In genomic region chr5:86979801-86980510, GRCh38 we compare ENCODE assay signal across 8 cellular contexts.
A peak's percentile ranks its signal among the peaks of the same experiment; 100 is the strongest.
DNase-seq lines count a peak whose midpoint lies in the region; ATAC-seq and TF ChIP-seq lines count a peak whose summit lies in the region.

No MANE protein-coding gene starts in this region.

- no peaks in the 10 kb centered on the region for H3K36me3 Mint-ChIP-seq in naive thymus-derived CD8-positive, alpha-beta T cell

- ATAC-seq in HG03469 (IDR thresholded peaks at IDR 0.05; ENCODE audit: unreplicated experiment): peak; percentile 66
- no peak for ATAC-seq in GM21423 (IDR thresholded peaks at IDR 0.05; ENCODE audit: unreplicated experiment)
- ATAC-seq in naive thymus-derived CD8-positive, alpha-beta T cell: no peak
- no peak for ATAC-seq in HG03460 (IDR thresholded peaks at IDR 0.05; ENCODE audit: unreplicated experiment)

- no peaks in the 10 kb centered on the region for H3K9me3 Mint-ChIP-seq in naive thymus-derived CD8-positive, alpha-beta T cell

- TF ChIP-seq CTCF in astrocyte of the cerebellum (IDR thresholded peaks at IDR 0.05; ENCODE audit: low read depth, low read length, missing control alignments): no peak

- in situ Hi-C loops in astrocyte of the cerebellum (cut with HindIII; ENCODE audit: low sequenced_read_pairs): no loop called here

- DNase-seq in Daoy (ENCODE audit: low read depth): peak; percentile 76
- peak; percentile 3 for DNase-seq in astrocyte of the cerebellum (ENCODE audit: low read depth)
- DNase-seq in medulla oblongata (ENCODE audit: extremely low spot score): peak; percentile 60
- no peak for DNase-seq in naive thymus-derived CD8-positive, alpha-beta T cell
- no peak for DNase-seq in NCI-H2029 treated with DMSO at 0.1 percent for 48 hours (lab: John Stamatoyannopoulos, UW)

- H3K27me3 Mint-ChIP-seq in naive thymus-derived CD8-positive, alpha-beta T cell: peaks cover 2 to 16% (median 13%) of the 10 kb centered on the region in 5 donors

- POLR2A ChIA-PET in naive thymus-derived CD8-positive, alpha-beta T cell (lab: Charles Lee): no interaction called here

- H3K4me1 Mint-ChIP-seq in naive thymus-derived CD8-positive, alpha-beta T cell: no peaks in the 10 kb centered on the region

- H3K27ac Mint-ChIP-seq in naive thymus-derived CD8-positive, alpha-beta T cell: no peak overlapping the region

- no peak overlapping the region for H3K4me3 ChIP-seq in astrocyte of the cerebellum (ENCODE audit: low read depth, low read length)

- H3K4me3 Mint-ChIP-seq in naive thymus-derived CD8-positive, alpha-beta T cell: no peak overlapping the region

Comparison
In these comparisons a context has a peak if more than half of its experiments do, and no peak if none do; other contexts are left out.
1. DNase-seq: peak in Daoy (single experiment), astrocyte of the cerebellum (single experiment) and medulla oblongata (single experiment); none in naive thymus-derived CD8-positive, alpha-beta T cell (0 of 10) and NCI-H2029 treated with DMSO at 0.1 percent for 48 hours (single experiment).